ENCODE assay signal across 27 cellular contexts in genomic region chr9:91040371-91041215, GRCh38.
DNase-seq lines count a peak whose midpoint lies in the region; TF ChIP-seq lines count a peak whose summit lies in the region.
"Had no signal": no experiment of that assay in that cellular context is flagged by ENCODE, and none has a peak within 500 bp of the region (broad histone marks: within the 10 kb centered on the region; RNA-seq: fewer than 3 reads in every experiment).

No MANE protein-coding gene starts in this region.

- H3K9me3 ChIP-seq in HAP-1: no peaks in the 10 kb centered on the region
- H3K9me3 ChIP-seq: body of pancreas, Peyer's patch, psoas muscle, stomach, tibial artery had no signal

- no peaks in the 10 kb centered on the region for H3K27me3 ChIP-seq in HAP-1 (ENCODE audit: low read depth)
- H3K27me3 ChIP-seq: body of pancreas, Peyer's patch, stomach had no signal

- DNase-seq in stimulated activated CD4-positive, alpha-beta T cell treated with anti-CD3 and anti-CD28 coated beads, Interleukin-1b, Interleukin-23, amount 100 ng/mL, for 48 hours: peak; percentile 48
- no peak for DNase-seq in stimulated activated CD4-positive, alpha-beta T cell treated with anti-CD3 and anti-CD28 coated beads, Interleukin-4, amount 100 ng/mL, for 1 hour
- DNase-seq in activated T-helper 2 cell treated with anti-CD3 and anti-CD28 coated beads, Interferon-gamma antibody, Interleukin-2, Interleukin-4, amounts not matched to agents 10 μg/mL and 5 μg/mL and 100 μg/mL, durations not matched to agents 14 hours and 24 hours and 36 hours (ENCODE audit: low spot score): no peak
- DNase-seq in nephron progenitor cell (no peak), SHP77 (lab: John Stamatoyannopoulos, UW) (no peak), HAP-1 (ENCODE audit: low spot score in 2 of 2) (no peak), HPDE6-E6E7 (ENCODE audit: extremely low spot score) (no peak)
- DNase-seq: activated T-cell treated with anti-CD3 and anti-CD28 coated beads, Interleukin-2, amount 50 U/mL, for 1 hour; body of pancreas; COR-L47; dermis blood vessel endothelial cell; foreskin fibroblast; NCI-H1436 treated with DMSO at 0.1 percent for 48 hours; NCI-H2081 treated with DMSO at 0.1 percent for 48 hours; NCI-H226; NCI-H69; occipital lobe; psoas muscle; SIG-M5; stomach; tibial artery had no signal

- no peaks in the 10 kb centered on the region for H3K27me3 Mint-ChIP-seq in activated T-helper 2 cell treated with anti-CD3 and anti-CD28 coated beads, Interferon-gamma antibody, Interleukin-2, Interleukin-4, amounts not matched to agents 10 μg/mL and 5 μg/mL and 100 μg/mL, durations not matched to agents 14 hours and 24 hours and 36 hours (ENCODE audit: low read depth)
- peaks cover 8% of the 10 kb centered on the region for H3K27me3 Mint-ChIP-seq in nephron progenitor cell (ENCODE audit: low read depth, poor library complexity)

- peak overlapping the region; percentile 91 for H3K27ac Mint-ChIP-seq in activated T-helper 2 cell treated with anti-CD3 and anti-CD28 coated beads, Interferon-gamma antibody, Interleukin-2, Interleukin-4, amounts not matched to agents 10 μg/mL and 5 μg/mL and 100 μg/mL, durations not matched to agents 14 hours and 24 hours and 36 hours
- H3K27ac Mint-ChIP-seq in nephron progenitor cell: no peak overlapping the region
- H3K27ac Mint-ChIP-seq: GM23338, mesothelial cell of epicardium had no signal

- no peaks in the 10 kb centered on the region for H3K36me3 ChIP-seq in HAP-1 (replicated peaks)
- H3K36me3 ChIP-seq: Peyer's patch, stomach, tibial artery had no signal

- H3K9me3 Mint-ChIP-seq in activated T-helper 2 cell treated with anti-CD3 and anti-CD28 coated beads, Interferon-gamma antibody, Interleukin-2, Interleukin-4, amounts not matched to agents 10 μg/mL and 5 μg/mL and 100 μg/mL, durations not matched to agents 14 hours and 24 hours and 36 hours: peaks cover 3% of the 10 kb centered on the region
- no peaks in the 10 kb centered on the region for H3K9me3 Mint-ChIP-seq in nephron progenitor cell
- H3K9me3 Mint-ChIP-seq: central memory CD8-positive, alpha-beta T cell; GM23338; mesothelial cell of epicardium had no signal

- TF ChIP-seq CTCF in nephron progenitor cell (IDR thresholded peaks at IDR 0.05): no peak

- H3K4me1 ChIP-seq in HAP-1: no peaks in the 10 kb centered on the region

- H3K36me3 Mint-ChIP-seq in activated T-helper 2 cell treated with anti-CD3 and anti-CD28 coated beads, Interferon-gamma antibody, Interleukin-2, Interleukin-4, amounts not matched to agents 10 μg/mL and 5 μg/mL and 100 μg/mL, durations not matched to agents 14 hours and 24 hours and 36 hours (ENCODE audit: low read depth): peaks cover 8% of the 10 kb centered on the region
- no peaks in the 10 kb centered on the region for H3K36me3 Mint-ChIP-seq in nephron progenitor cell (ENCODE audit: low read depth)
- H3K36me3 Mint-ChIP-seq: IgD-negative memory B cell, mesothelial cell of epicardium had no signal

- no peak overlapping the region for H3K4me3 Mint-ChIP-seq in activated T-helper 2 cell treated with anti-CD3 and anti-CD28 coated beads, Interferon-gamma antibody, Interleukin-2, Interleukin-4, amounts not matched to agents 10 μg/mL and 5 μg/mL and 100 μg/mL, durations not matched to agents 14 hours and 24 hours and 36 hours (ENCODE audit: low read depth)
- peak overlapping the region; percentile 18 for H3K4me3 Mint-ChIP-seq in nephron progenitor cell
- H3K4me3 Mint-ChIP-seq: central memory CD8-positive, alpha-beta T cell; GM23338; IgD-negative memory B cell; mesothelial cell of epicardium had no signal

- no peak overlapping the region for H3K4me3 ChIP-seq in HAP-1
- H3K4me3 ChIP-seq: body of pancreas, GM12878, GM23338, Peyer's patch, psoas muscle, stomach, tibial artery had no signal

- intact Hi-C loops in activated T-helper 2 cell treated with anti-CD3 and anti-CD28 coated beads, Interferon-gamma antibody, Interleukin-2, Interleukin-4, amounts not matched to agents 10 μg/mL and 5 μg/mL and 100 μg/mL, durations not matched to agents 14 hours and 24 hours and 36 hours (cut with micrococcal nuclease): no loop called here

- in situ Hi-C loops in HAP-1 (cut with MboI; ENCODE audit: low sequenced_read_pairs): no loop called here

- H3K4me1 Mint-ChIP-seq in activated T-helper 2 cell treated with anti-CD3 and anti-CD28 coated beads, Interferon-gamma antibody, Interleukin-2, Interleukin-4, amounts not matched to agents 10 μg/mL and 5 μg/mL and 100 μg/mL, durations not matched to agents 14 hours and 24 hours and 36 hours (ENCODE audit: low read depth): peaks cover 75% of the 10 kb centered on the region
- H3K4me1 Mint-ChIP-seq in nephron progenitor cell: peaks cover 83% of the 10 kb centered on the region
